In genomic region chr19:57934820-57935665, GRCh38 we compare ENCODE assay signal across 8 cellular contexts. TPM values are rescaled to one million over a fixed set of nuclear protein-coding genes. Genes with fewer than 3 reads are reported as not detected.
DNase-seq lines count a peak whose midpoint lies in the region; ATAC-seq and TF ChIP-seq lines count a peak whose summit lies in the region.

TSS of gene ZNF418 (minus strand) at chr19:57935402. CDS start at chr19:57933822, 1,580 bp downstream.

- peak; percentile 86 for ATAC-seq in GM21576 (IDR thresholded peaks at IDR 0.05; ENCODE audit: unreplicated experiment)
- ATAC-seq in HG03469 (IDR thresholded peaks at IDR 0.05; ENCODE audit: unreplicated experiment), result no peak

- no peaks in the 10 kb centered on the region for H3K27me3 ChIP-seq in AG04450 (ENCODE audit: control insufficient read depth, insufficient read depth, low read length)
- no peaks in the 10 kb centered on the region for H3K27me3 ChIP-seq in iPS DF 6.9 (ENCODE audit: control insufficient read depth, insufficient read depth, low read length)

- H3K9me3 ChIP-seq in AG04450 (ENCODE audit: control insufficient read depth, insufficient read depth, low read length) (peaks cover 72% of the 10 kb centered on the region), iPS DF 6.9 (ENCODE audit: control insufficient read depth, insufficient read depth, low read length) (no peaks in the 10 kb centered on the region)

- no peaks in the 10 kb centered on the region for H3K4me1 ChIP-seq in iPS DF 6.9 (ENCODE audit: control insufficient read depth, insufficient read depth, low read length)

- H3K36me3 ChIP-seq in iPS DF 6.9 (ENCODE audit: control insufficient read depth, insufficient read depth, low read length), result peaks cover 5% of the 10 kb centered on the region; the same call in 1 of the 2 replicates

- DNase-seq in AG04450 (ENCODE audit: low read depth, low spot score), result peak; percentile 43
- DNase-seq in T follicular helper cell (ENCODE audit: low read depth), result peak; percentile 39
- peak; percentile 32 for DNase-seq in brain pericyte (ENCODE audit: low read depth, low spot score)
- DNase-seq in iPS DF 6.9 (ENCODE audit: low read depth, low spot score), result peak; percentile 85
- DNase-seq in putamen (ENCODE audit: low spot score), result peak; percentile 89
- DNase-seq in GM19240 (ENCODE audit: insufficient read length, low spot score), result no peak

- WGBS in iPS DF 6.9 (ENCODE audit: insufficient coverage, insufficient read length), result no CpG with 5 or more reads among the region's 54 CpGs

- CTCF ChIA-PET in AG04450 (lab: Charles Lee), result interaction anchor here (1.0 to 1.8 kb wide), 2 partner anchors 19 to 38 kb away, joined by 3 to 7 read pairs; partner anchors contain the start of gene ZNF417

- peak within 1 kb of the TSS; percentile 81 for H3K4me3 ChIP-seq in AG04450 (ENCODE audit: low read depth, low read length)
- peak within 1 kb of the TSS; percentile 82 for H3K4me3 ChIP-seq in iPS DF 6.9 (ENCODE audit: low read length)

- POLR2A ChIA-PET in AG04450 (lab: Yijun Ruan, JAX), result interaction anchor here (0.6 to 1.0 kb wide), 4 partner anchors 9 to 160 kb away, joined by 3 to 4 read pairs (median 3); partner anchors contain the start of gene ZNF417

- TF ChIP-seq CTCF in AG04450 (IDR thresholded peaks at IDR 0.05; ENCODE audit: low read depth, low read length), result no peak

- H3K27ac ChIP-seq in AG04450 (ENCODE audit: low read depth, low read length) (peak within 1 kb of the TSS; percentile 11), iPS DF 6.9 (ENCODE audit: low read length) (no peak within 1 kb of the TSS)

RNA-seq across cellular contexts. Expression of gene ZNF418, which starts in this region (rescaled TPM):
- polyA plus RNA-seq in AG04450 (2011; rRNA removed), result 2.7 and 3.1 TPM in 2 replicates
- 3.5 and 7.0 TPM in 2 replicates for polyA minus RNA-seq in AG04450 (2011; rRNA and poly(A)+ RNA removed)
